ENCODE assay signal across 24 cellular contexts in genomic region chr13:24212254-24212653, GRCh38.
"Had no signal": no experiment of that assay in that cellular context is flagged by ENCODE, and none has a peak within 500 bp of the region (broad histone marks: within the 10 kb centered on the region; RNA-seq: fewer than 3 reads in every experiment).

No MANE protein-coding gene starts in this region.

- ATAC-seq: activated CD4-positive, alpha-beta T cell treated with anti-CD3 and anti-CD28 coated beads for 36 hours; activated CD8-positive, alpha-beta memory T cell treated with anti-CD3 and anti-CD28 coated beads, Interleukin-2, amount 10 ng/mL, durations not matched to agents 7 days and 5 days; activated CD8-positive, alpha-beta T cell treated with anti-CD3 and anti-CD28 coated beads, Interleukin-2, amount 10 ng/mL, durations not matched to agents 7 days and 5 days; effector memory CD8-positive, alpha-beta T cell; heart left ventricle; naive thymus-derived CD4-positive, alpha-beta T cell; sciatic nerve; stimulated activated naive CD8-positive, alpha-beta T cell treated with anti-CD3 and anti-CD28 coated beads, Interleukin-15, Interleukin-2, amounts not matched to agents 100 U/mL and 50 U/mL, for 24 hours had no signal

- H3K4me3 ChIP-seq: ascending aorta, colonic mucosa, heart left ventricle, lung, skin epidermis, thoracic aorta, upper lobe of left lung, vagina had no signal

- H3K36me3 ChIP-seq: ascending aorta, colonic mucosa, heart left ventricle, thoracic aorta, upper lobe of left lung, vagina had no signal

- H3K27me3 ChIP-seq: ascending aorta, colonic mucosa, heart left ventricle, upper lobe of left lung, vagina had no signal

- DNase-seq: activated CD4-positive, alpha-beta T cell treated with anti-CD3 and anti-CD28 coated beads for 36 hours; activated CD4-positive, CD25-positive, alpha-beta regulatory T cell; activated CD8-positive, alpha-beta memory T cell treated with anti-CD3 and anti-CD28 coated beads, Interleukin-2, amount 10 ng/mL, durations not matched to agents 7 days and 5 days; activated CD8-positive, alpha-beta T cell treated with anti-CD3 and anti-CD28 coated beads, Interleukin-2, amount 10 ng/mL, durations not matched to agents 7 days and 5 days; activated effector memory CD4-positive, alpha-beta T cell treated with anti-CD3 and anti-CD28 coated beads, Interleukin-2, amount 50 U/mL, for 16 hours; activated naive CD4-positive, alpha-beta T cell treated with anti-CD3 and anti-CD28 coated beads, Interleukin-2, amount 10 ng/mL, durations not matched to agents 7 days and 5 days; activated naive CD8-positive, alpha-beta T cell treated with anti-CD3 and anti-CD28 coated beads, Interleukin-2, amount 10 ng/mL, durations not matched to agents 7 days and 5 days; activated T-cell treated with anti-CD3 and anti-CD28 coated beads for 4 hours; colonic mucosa; effector memory CD8-positive, alpha-beta T cell; heart left ventricle; naive thymus-derived CD4-positive, alpha-beta T cell; posterior cingulate gyrus; stimulated activated CD4-positive, alpha-beta T cell treated with anti-CD3 and anti-CD28 coated beads, Interleukin-12 subunit alpha, Interleukin-12 subunit beta, amount 100 ng/mL, for 4 hours; stimulated activated CD4-positive, alpha-beta T cell treated with anti-CD3 and anti-CD28 coated beads, Interleukin-4, amount 100 ng/mL, for 1 hour; stimulated activated naive CD8-positive, alpha-beta T cell treated with anti-CD3 and anti-CD28 coated beads, Interleukin-15, Interleukin-2, amounts not matched to agents 100 U/mL and 50 U/mL, for 24 hours; T-helper 1 cell; upper lobe of left lung had no signal

- H3K27ac ChIP-seq: ascending aorta, colonic mucosa, heart left ventricle, skin epidermis, thoracic aorta, upper lobe of left lung, vagina had no signal

- H3K4me1 ChIP-seq: colonic mucosa had no signal

- H3K9me3 ChIP-seq: ascending aorta, colonic mucosa, heart left ventricle, thoracic aorta, upper lobe of left lung, vagina had no signal
